19 cellular contexts compared by ENCODE assay signal in the genomic region with DNA sequence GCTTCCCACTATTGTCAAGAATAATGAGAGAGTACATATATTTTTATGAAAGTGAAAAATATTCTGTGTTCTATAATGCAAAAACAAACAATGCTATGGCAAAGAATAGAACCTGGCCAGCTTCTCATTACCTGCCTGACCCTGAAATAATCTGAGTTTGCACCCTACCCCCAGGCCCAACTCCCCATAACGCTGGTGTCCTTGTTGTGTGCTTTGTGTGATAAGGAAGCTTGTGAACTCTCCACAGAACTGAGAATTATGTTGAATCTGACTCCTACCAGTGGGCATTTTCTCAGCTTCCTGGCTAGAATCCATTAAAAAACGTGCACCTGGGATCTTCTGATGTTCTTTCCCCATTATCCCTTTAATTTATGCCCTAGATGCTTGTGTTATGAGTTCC.
DNase-seq lines count a peak whose midpoint lies in the region; ATAC-seq, FAIRE-seq and TF ChIP-seq lines count a peak whose summit lies in the region.
"Had no signal": no experiment of that assay in that cellular context is flagged by ENCODE, and none has a peak within 500 bp of the region (broad histone marks: within the 10 kb centered on the region; RNA-seq: fewer than 3 reads in every experiment).

No MANE protein-coding gene starts in this region.

- peaks cover 3% of the 10 kb centered on the region for H3K36me3 Mint-ChIP-seq in effector memory CD8-positive, alpha-beta T cell (ENCODE audit: insufficient read depth)

- no peak overlapping the region for H3K4me3 ChIP-seq in BLaER1 treated with 17β-estradiol and CSF1 and Interleukin-3, amounts not matched to agents 10 nM and 100 nM
- H3K4me3 ChIP-seq in Loucy (ENCODE audit: low read length, poor library complexity, severe bottlenecking) (no peak overlapping the region), K562 (no peak overlapping the region; the same call in 1 of the 2 replicates)

- H3K27me3 ChIP-seq in BLaER1 treated with 17β-estradiol and CSF1 and Interleukin-3, amounts not matched to agents 10 nM and 100 nM = no peaks in the 10 kb centered on the region
- H3K27me3 ChIP-seq in Loucy (ENCODE audit: insufficient read depth, low read length, poor library complexity, severe bottlenecking) = no peaks in the 10 kb centered on the region
- H3K27me3 ChIP-seq in K562 (ENCODE audit: control insufficient read depth in 2 of 2, insufficient read depth in 2 of 2, low read length in 2 of 2) = no peaks in the 10 kb centered on the region

- H3K9me3 Mint-ChIP-seq in effector memory CD8-positive, alpha-beta T cell = no peaks in the 10 kb centered on the region
- H3K9me3 Mint-ChIP-seq: H9 had no signal

- H2AFZ ChIP-seq in Loucy (ENCODE audit: low read length) = no peak overlapping the region
- no peak overlapping the region for H2AFZ ChIP-seq in K562 (ENCODE audit: low read depth, low read length)

- no TSS peak for BruUV-seq in K562 (replicated peaks; lab: Mats Ljungman, UMichigan)

- H3K9me2 ChIP-seq in Loucy (replicated peaks; ENCODE audit: low read depth, low read length) = no peaks in the 10 kb centered on the region

- peak; percentile 67 for ATAC-seq in K562
- no peak for ATAC-seq in effector memory CD8-positive, alpha-beta T cell (replicated peaks)
- ATAC-seq in GM18502 (IDR thresholded peaks at IDR 0.05; ENCODE audit: poor library complexity, unreplicated experiment) = no peak
- ATAC-seq in SK-N-SH treated with all-trans-retinoic acid at 6 μM for 48 hours = no peak
- ATAC-seq: HepG2 had no signal

- in situ Hi-C loops in K562 (cut with MboI) = no loop called here

- H4K20me1 ChIP-seq in BLaER1 treated with 17β-estradiol and CSF1 and Interleukin-3, amounts not matched to agents 10 nM and 100 nM = peaks cover 0 to 94% (median 6%) of the 10 kb centered on the region in 11 experiments; a peak in 13 of 22 replicates
- peaks cover 46% of the 10 kb centered on the region for H4K20me1 ChIP-seq in Loucy (ENCODE audit: insufficient read depth, low read length, poor library complexity, severe bottlenecking)
- no peaks in the 10 kb centered on the region for H4K20me1 ChIP-seq in K562 (replicated peaks; ENCODE audit: control insufficient read depth, insufficient read depth, low read length)

- H3K9ac ChIP-seq in BLaER1 treated with 17β-estradiol and CSF1 and Interleukin-3, amounts not matched to agents 10 nM and 100 nM = no peak overlapping the region
- H3K9ac ChIP-seq in Loucy (ENCODE audit: low read depth, low read length, poor library complexity, severe bottlenecking) = no peak overlapping the region
- H3K9ac ChIP-seq in K562 (ENCODE audit: insufficient read depth in 1 of 2, low read depth in 2 of 2, low read length in 2 of 2) = peak overlapping the region; percentile 28 to 64; a peak in 3 of 4 replicates
- H3K9ac ChIP-seq: KMS-11 had no signal

- peaks cover 26 to 37% (median 32%) of the 10 kb centered on the region in 10 experiments for H3K4me1 ChIP-seq in BLaER1 treated with 17β-estradiol and CSF1 and Interleukin-3, amounts not matched to agents 10 nM and 100 nM
- H3K4me1 ChIP-seq in Loucy (ENCODE audit: insufficient read depth, low read length, poor library complexity, severe bottlenecking) = peaks cover 44% of the 10 kb centered on the region
- H3K4me1 ChIP-seq in K562 (replicated peaks in 1 of 2; ENCODE audit: control insufficient read depth in 2 of 2, insufficient read depth in 2 of 2, low read length in 2 of 2) = peaks cover 10 to 26% of the 10 kb centered on the region in 2 experiments; a peak in 4 of 5 replicates
- H3K4me1 ChIP-seq: Caco-2 had no signal

- H3K9me3 ChIP-seq in BLaER1 treated with 17β-estradiol and CSF1 and Interleukin-3, amounts not matched to agents 10 nM and 100 nM (replicated peaks in 1 of 11) = no peaks in the 10 kb centered on the region
- no peaks in the 10 kb centered on the region for H3K9me3 ChIP-seq in Loucy (ENCODE audit: insufficient read depth, low read depth, low read length)
- H3K9me3 ChIP-seq in K562 (replicated peaks; ENCODE audit: control insufficient read depth, insufficient read depth, low read depth, low read length) = no peaks in the 10 kb centered on the region
- H3K9me3 ChIP-seq: Caco-2 had no signal

- no peak for TF ChIP-seq POLR2A in K562 (conservative IDR thresholded peaks at IDR 0.05)

- H3K27ac Mint-ChIP-seq in effector memory CD8-positive, alpha-beta T cell = no peak overlapping the region
- H3K27ac Mint-ChIP-seq: CD4-positive, CD25-positive, alpha-beta regulatory T cell had no signal

- peak overlapping the region in 8 of 11 experiments; percentile 37 to 73 (median 58); a peak in 10 of 22 replicates for H3K4me2 ChIP-seq in BLaER1 treated with 17β-estradiol and CSF1 and Interleukin-3, amounts not matched to agents 10 nM and 100 nM
- H3K4me2 ChIP-seq in Loucy (ENCODE audit: low read depth, low read length, poor library complexity, severe bottlenecking) = peak overlapping the region; percentile 51
- H3K4me2 ChIP-seq in K562 (ENCODE audit: insufficient read depth, low read length) = peak overlapping the region; percentile 64
- H3K4me2 ChIP-seq: KMS-11 had no signal

- POLR2A ChIA-PET in K562 (lab: Yijun Ruan, JAX) = interaction anchor here (0.6 kb wide), 1 partner anchor 113 kb away, joined by 3 read pairs; no protein-coding TSS in a partner anchor

- H3K4me1 Mint-ChIP-seq in effector memory CD8-positive, alpha-beta T cell (ENCODE audit: low read depth in 2 of 2) = peaks cover 0 to 9% of the 10 kb centered on the region in 2 donors

- CTCF ChIA-PET in K562 (lab: Yijun Ruan, JAX; ENCODE audit: low intra/inter-chr PET ratio) = no interaction called here

- no peak overlapping the region for H3K4me3 Mint-ChIP-seq in effector memory CD8-positive, alpha-beta T cell
- H3K4me3 Mint-ChIP-seq: CD4-positive, CD25-positive, alpha-beta regulatory T cell; H9 had no signal

- no peak overlapping the region for H3K27ac ChIP-seq in BLaER1 treated with 17β-estradiol and CSF1 and Interleukin-3, amounts not matched to agents 10 nM and 100 nM
- H3K27ac ChIP-seq in K562 (ENCODE audit: extremely low read depth, low read depth, low read length) = peak overlapping the region; percentile 83
- H3K27ac ChIP-seq: KMS-11 had no signal

- peak in 2 of 4 experiments; percentile 33 to 55 for DNase-seq in K562 (ENCODE audit: extremely low read depth in 1 of 4, low spot score in 3 of 4)
- DNase-seq in effector memory CD8-positive, alpha-beta T cell = no peak
- DNase-seq: AML-193; Caco-2; CD4-positive, CD25-positive, alpha-beta regulatory T cell; DMS153; DMS79; GDM1; H9 had no signal

- TF ChIP-seq CTCF in Loucy (conservative IDR thresholded peaks at IDR 0.05; ENCODE audit: low read length) (no peak), K562 (IDR thresholded peaks at IDR 0.05 in 2 of 3, conservative IDR thresholded peaks at IDR 0.05 in 1 of 3; ENCODE audit: insufficient read depth in 2 of 3, low read depth in 1 of 3, low read length in 3 of 3) (no peak)

- H3K36me3 ChIP-seq in BLaER1 treated with 17β-estradiol and CSF1 and Interleukin-3, amounts not matched to agents 10 nM and 100 nM = peaks cover 0 to 48% (median 0%) of the 10 kb centered on the region in 11 experiments; a peak in 6 of 22 replicates
- peaks cover 43% of the 10 kb centered on the region; the same call in 1 of the 2 replicates for H3K36me3 ChIP-seq in Loucy (ENCODE audit: insufficient read depth, low read length)
- peaks cover 3% of the 10 kb centered on the region; the same call in 1 of the 3 replicates for H3K36me3 ChIP-seq in K562 (ENCODE audit: control insufficient read depth, insufficient read depth, low read length)

- peak; percentile 41; the same call in 1 of the 2 replicates for TF ChIP-seq EP300 in K562 (IDR thresholded peaks at IDR 0.05; ENCODE audit: low read length)

- H3K79me2 ChIP-seq in Loucy (ENCODE audit: insufficient read depth, low read length) (peaks cover 87% of the 10 kb centered on the region), K562 (ENCODE audit: control insufficient read depth, insufficient read depth, low read length) (peaks cover 56% of the 10 kb centered on the region)

- no peak for TF ChIP-seq RAD21 in K562 (CRISPR knock-in tag; conservative IDR thresholded peaks at IDR 0.05 in 1 of 2, IDR thresholded peaks at IDR 0.05 in 1 of 2)

- FAIRE-seq in K562 (lab: Jason Lieb, UNC) = peak; percentile 81
- FAIRE-seq: A204.1, D721Med, GM12892, H1, HepG2 had no signal

- intact Hi-C loops in K562 (cut with micrococcal nuclease) = loop anchor here (10.0 kb wide), 1 partner anchor 209 kb away; the partner anchor contains the start of gene GNAQ

- H3F3A ChIP-seq in Loucy (ENCODE audit: low read depth) = peaks cover 9% of the 10 kb centered on the region; the same call in 1 of the 2 replicates

- no peaks in the 10 kb centered on the region for H3K9me1 ChIP-seq in K562 (ENCODE audit: control insufficient read depth, insufficient read depth, low read length)

- no peaks in the 10 kb centered on the region for H3K27me3 Mint-ChIP-seq in effector memory CD8-positive, alpha-beta T cell
- H3K27me3 Mint-ChIP-seq: CD4-positive, CD25-positive, alpha-beta regulatory T cell had no signal

- 0% methylated on average over 2 of the region's 2 CpGs for WGBS in K562 (ENCODE audit: insufficient coverage, low coverage, missing lambda C conversion rate)

TF ChIP-seq in K562, 482 proteins besides CTCF, POLR2A, EP300 and RAD21 (continues in another document):
- TF ChIP-seq, protein P1, sequence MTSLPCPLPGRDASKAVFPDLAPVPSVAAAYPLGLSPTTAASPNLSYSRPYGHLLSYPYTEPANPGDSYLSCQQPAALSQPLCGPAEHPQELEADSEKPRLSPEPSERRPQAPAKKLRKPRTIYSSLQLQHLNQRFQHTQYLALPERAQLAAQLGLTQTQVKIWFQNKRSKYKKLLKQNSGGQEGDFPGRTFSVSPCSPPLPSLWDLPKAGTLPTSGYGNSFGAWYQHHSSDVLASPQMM (CRISPR knock-in tag; IDR thresholded peaks at IDR 0.05) = no peak
- TF ChIP-seq CBFA2T2 (conservative IDR thresholded peaks at IDR 0.05) (peak; percentile 38; the same call in 1 of the 2 replicates), TEAD4 (IDR thresholded peaks at IDR 0.05; ENCODE audit: low read length) (peak; percentile 24; the same call in 1 of the 2 replicates), TEAD4 (CRISPR knock-in tag; IDR thresholded peaks at IDR 0.05; ENCODE audit: borderline replicate concordance) (no peak), TCF3 (CRISPR knock-in tag; IDR thresholded peaks at IDR 0.05) (peak; percentile 30; the same call in 1 of the 2 replicates)

TF ChIP-seq in SK-N-SH treated with all-trans-retinoic acid at 6 μM for 48 hours, 23 proteins besides CTCF, POLR2A, EP300 and RAD21 (continues in another document):
- TF ChIP-seq TOX (CRISPR knock-in tag; IDR thresholded peaks at IDR 0.05; ENCODE audit: borderline replicate concordance) = no peak
- no peak for TF ChIP-seq ZFP3 (CRISPR knock-in tag; IDR thresholded peaks at IDR 0.05)

Comparison
In these comparisons a context has a peak if more than half of its experiments do, and no peak if none do; other contexts are left out.
1. H3K9ac ChIP-seq: peak in K562 (2 of 2); none in BLaER1 treated with 17β-estradiol and CSF1 and Interleukin-3, amounts not matched to agents 10 nM and 100 nM (0 of 11) and Loucy (single experiment).
2. Peak in every context shown above with its lines, with median percentiles within 50 percentile points of each other: H3K4me2 ChIP-seq.